13 cellular contexts compared by ENCODE assay signal in the genomic region with DNA sequence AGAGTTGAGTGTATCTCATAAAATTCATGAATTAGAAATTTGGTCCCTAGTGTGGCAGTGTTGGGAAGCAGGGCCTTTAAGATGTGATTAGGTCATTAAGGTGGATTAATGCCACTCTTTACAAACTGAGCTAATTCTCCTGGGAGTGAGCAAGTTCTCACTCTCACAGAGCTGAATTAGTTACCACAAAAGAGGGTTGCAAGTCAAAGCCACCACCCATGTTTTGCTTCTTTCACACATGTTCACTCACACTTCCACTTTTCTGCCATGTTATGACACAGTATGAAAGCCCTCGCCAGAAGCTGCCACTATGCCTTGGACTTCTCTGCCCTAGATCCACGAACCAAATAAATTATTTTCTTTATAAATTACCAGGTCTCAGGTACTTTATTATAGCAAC.
DNase-seq lines count a peak whose midpoint lies in the region; ATAC-seq and TF ChIP-seq lines count a peak whose summit lies in the region.
"Had no signal": no experiment of that assay in that cellular context is flagged by ENCODE, and none has a peak within 500 bp of the region (broad histone marks: within the 10 kb centered on the region; RNA-seq: fewer than 3 reads in every experiment).

No MANE protein-coding gene starts in this region.

- no peaks in the 10 kb centered on the region for H3F3A ChIP-seq in PC-9 (ENCODE audit: insufficient read depth, low read depth)

- H3K9me3 ChIP-seq in PC-9 (ENCODE audit: insufficient read depth, low read depth): no peaks in the 10 kb centered on the region
- H3K9me3 ChIP-seq: breast epithelium, upper lobe of right lung had no signal

- BruUV-seq in PC-9 (replicated peaks; lab: Mats Ljungman, UMichigan): no TSS peak

- intact Hi-C loops in posterior cingulate gyrus (cut with DNase I): no loop called here
- intact Hi-C loops in PC-9 (cut with micrococcal nuclease; ENCODE audit: unreplicated experiment): no loop called here

- POLR2A ChIA-PET in PC-9 (lab: Charles Lee; ENCODE audit: unreplicated experiment): no interaction called here

- no peaks in the 10 kb centered on the region for H3K27me3 Mint-ChIP-seq in activated naive CD4-positive, alpha-beta T cell treated with anti-CD3 and anti-CD28 coated beads, Interleukin-2, amount 10 ng/mL, durations not matched to agents 7 days and 5 days

- H3K4me3 Mint-ChIP-seq in activated naive CD4-positive, alpha-beta T cell treated with anti-CD3 and anti-CD28 coated beads, Interleukin-2, amount 10 ng/mL, durations not matched to agents 7 days and 5 days: no peak overlapping the region
- H3K4me3 Mint-ChIP-seq: WTC11 had no signal

- no peaks in the 10 kb centered on the region for H3K36me3 Mint-ChIP-seq in activated naive CD4-positive, alpha-beta T cell treated with anti-CD3 and anti-CD28 coated beads, Interleukin-2, amount 10 ng/mL, durations not matched to agents 7 days and 5 days

- no peak for TF ChIP-seq CTCF in GM06990 (IDR thresholded peaks at IDR 0.05; ENCODE audit: insufficient read depth, low read length, poor library complexity, severe bottlenecking)
- no peak for TF ChIP-seq CTCF in PC-9 (conservative IDR thresholded peaks at IDR 0.05)

- H3K4me1 Mint-ChIP-seq in activated naive CD4-positive, alpha-beta T cell treated with anti-CD3 and anti-CD28 coated beads, Interleukin-2, amount 10 ng/mL, durations not matched to agents 7 days and 5 days: no peaks in the 10 kb centered on the region

- H3K9me2 ChIP-seq in PC-9 (ENCODE audit: insufficient read depth): no peaks in the 10 kb centered on the region

- CTCF ChIA-PET in activated naive CD4-positive, alpha-beta T cell treated with anti-CD3 and anti-CD28 coated beads, Interleukin-2, amount 10 ng/mL, durations not matched to agents 7 days and 5 days (lab: Charles Lee): no interaction called here
- CTCF ChIA-PET in PC-9 (lab: Charles Lee): no interaction called here

- H3K27ac ChIP-seq in PC-9: no peak overlapping the region
- H3K27ac ChIP-seq: breast epithelium, upper lobe of right lung had no signal

- H3K4me1 ChIP-seq in PC-9 (replicated peaks; ENCODE audit: insufficient read depth): no peaks in the 10 kb centered on the region
- H3K4me1 ChIP-seq: breast epithelium, upper lobe of right lung had no signal

- H3K4me3 ChIP-seq in GM06990 (replicated peaks; ENCODE audit: low read depth, low read length) (no peak overlapping the region), PC-9 (no peak overlapping the region)
- H3K4me3 ChIP-seq: breast epithelium, upper lobe of right lung had no signal

- H3K36me3 ChIP-seq in GM06990 (ENCODE audit: control insufficient read depth, insufficient read depth, low read length) (no peaks in the 10 kb centered on the region), PC-9 (ENCODE audit: low read depth) (no peaks in the 10 kb centered on the region)
- H3K36me3 ChIP-seq: breast epithelium, upper lobe of right lung had no signal

- H3K27ac Mint-ChIP-seq in activated naive CD4-positive, alpha-beta T cell treated with anti-CD3 and anti-CD28 coated beads, Interleukin-2, amount 10 ng/mL, durations not matched to agents 7 days and 5 days: no peak overlapping the region
- H3K27ac Mint-ChIP-seq: WTC11 had no signal

- no peak overlapping the region for H3K4me2 ChIP-seq in PC-9

- H4K20me1 ChIP-seq in PC-9 (ENCODE audit: insufficient read depth): no peaks in the 10 kb centered on the region

- H3K9me3 Mint-ChIP-seq in activated naive CD4-positive, alpha-beta T cell treated with anti-CD3 and anti-CD28 coated beads, Interleukin-2, amount 10 ng/mL, durations not matched to agents 7 days and 5 days: no peaks in the 10 kb centered on the region

- H3K27me3 ChIP-seq in GM06990 (replicated peaks; ENCODE audit: control insufficient read depth, insufficient read depth, low read length): no peaks in the 10 kb centered on the region
- H3K27me3 ChIP-seq in PC-9 (ENCODE audit: insufficient read depth, low read depth): no peaks in the 10 kb centered on the region
- H3K27me3 ChIP-seq: breast epithelium, upper lobe of right lung had no signal

- ATAC-seq in HG02642 (IDR thresholded peaks at IDR 0.05; ENCODE audit: poor library complexity, unreplicated experiment) (peak; percentile 85), HG03378 (IDR thresholded peaks at IDR 0.05; ENCODE audit: unreplicated experiment) (peak; percentile 97)
- ATAC-seq: upper lobe of right lung, WTC11 had no signal

- DNase-seq in GM06990 (ENCODE audit: extremely low read depth, insufficient read length) (peak; percentile 29), GM19240 (ENCODE audit: insufficient read length, low spot score) (peak; percentile 1), posterior cingulate gyrus (no peak), PC-9 (no peak)
- DNase-seq in activated naive CD4-positive, alpha-beta T cell treated with anti-CD3 and anti-CD28 coated beads, Interleukin-2, amount 10 ng/mL, durations not matched to agents 7 days and 5 days: no peak
- no peak for DNase-seq in activated CD8-positive, alpha-beta memory T cell treated with anti-CD3 and anti-CD28 coated beads, Interleukin-2, amount 50 U/mL, for 4 hours
- DNase-seq: NCI-H226, SHP77, upper lobe of right lung had no signal

- no peaks in the 10 kb centered on the region for H3K79me2 ChIP-seq in PC-9 (ENCODE audit: low read depth)

- H2AFZ ChIP-seq in PC-9: no peak overlapping the region

Comparison
In these comparisons a context has a peak if more than half of its experiments do, and no peak if none do; other contexts are left out.
1. DNase-seq: peak in GM06990 (single experiment) and GM19240 (single experiment); none in activated naive CD4-positive, alpha-beta T cell treated with anti-CD3 and anti-CD28 coated beads, Interleukin-2, amount 10 ng/mL, durations not matched to agents 7 days and 5 days (single experiment), posterior cingulate gyrus (0 of 10), PC-9 (0 of 2) and activated CD8-positive, alpha-beta memory T cell treated with anti-CD3 and anti-CD28 coated beads, Interleukin-2, amount 50 U/mL, for 4 hours (single experiment).